ENCODE assay signal across 11 cellular contexts in the genomic region with DNA sequence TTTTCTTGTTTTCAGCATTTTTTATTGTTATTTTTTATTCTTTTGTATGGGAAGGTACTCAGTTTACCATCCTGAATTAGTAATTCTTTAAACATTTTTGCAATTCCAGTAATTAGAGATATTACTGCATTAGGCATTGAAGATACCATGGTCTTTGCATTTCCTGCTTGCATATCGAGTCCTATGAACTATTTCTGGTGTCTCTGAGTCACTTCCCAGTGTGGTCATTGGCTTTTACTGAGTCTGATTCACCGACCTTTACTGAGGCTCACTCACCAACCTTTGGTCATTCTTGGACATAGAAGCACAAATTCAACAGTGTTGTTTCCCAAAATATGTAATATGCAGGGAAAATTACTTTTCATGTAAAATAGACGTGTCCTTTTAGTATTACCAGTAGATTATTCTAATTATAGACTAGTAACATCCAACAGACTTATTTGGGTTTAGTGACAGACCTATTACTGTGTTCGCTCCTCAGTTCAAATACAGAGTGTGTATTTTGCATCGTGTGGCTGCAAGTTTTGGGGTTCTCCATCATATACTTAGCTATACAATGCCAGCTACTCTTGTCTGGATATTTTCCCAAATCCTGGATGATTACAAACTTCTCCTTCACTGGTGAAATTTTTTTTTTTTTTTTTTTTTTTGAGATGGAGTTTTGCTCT.
DNase-seq lines count a peak whose midpoint lies in the region; ATAC-seq and TF ChIP-seq lines count a peak whose summit lies in the region.
"Had no signal": no experiment of that assay in that cellular context is flagged by ENCODE, and none has a peak within 500 bp of the region (broad histone marks: within the 10 kb centered on the region; RNA-seq: fewer than 3 reads in every experiment).

No MANE protein-coding gene starts in this region.

- H4K20me1 ChIP-seq in GM23248 (ENCODE audit: insufficient read depth) (no peaks in the 10 kb centered on the region), smooth muscle cell (ENCODE audit: low read depth) (no peaks in the 10 kb centered on the region)

- H3K9ac ChIP-seq in GM23248 = no peak overlapping the region
- no peak overlapping the region for H3K9ac ChIP-seq in smooth muscle cell (ENCODE audit: low read depth)

- H3K27me3 ChIP-seq in GM23248 (replicated peaks; ENCODE audit: insufficient read depth) = no peaks in the 10 kb centered on the region
- no peaks in the 10 kb centered on the region for H3K27me3 ChIP-seq in smooth muscle cell (ENCODE audit: low read depth)
- H3K27me3 ChIP-seq: tibial nerve had no signal

- H3K4me3 ChIP-seq in GM23248 (0 out of 2 replicates have a peak overlapping the region, but pooled peaks have one; percentile 0), smooth muscle cell (no peak overlapping the region)
- H3K4me3 ChIP-seq: tibial nerve had no signal

- WGBS in GM23248 (ENCODE audit: low coverage in 1 of 2, low lambda C conversion rate in 2 of 2, missing lambda C conversion rate in 2 of 2), 2 experiments = 38 to 39% methylated on average over 5 of the region's 5 CpGs
- WGBS in smooth muscle cell (ENCODE audit: low lambda C conversion rate) = 52% methylated on average over 5 of the region's 5 CpGs

- in situ Hi-C loops in GM23248 (cut with MboI) = loop anchor here (25.0 kb wide), 1 partner anchor 919 kb away; a partner anchor contains a TSS

- H3K79me2 ChIP-seq in GM23248 (ENCODE audit: insufficient read depth) = no peaks in the 10 kb centered on the region
- H3K79me2 ChIP-seq in smooth muscle cell (ENCODE audit: low read depth) = no peaks in the 10 kb centered on the region

- peak overlapping the region; percentile 30 for H3K27ac ChIP-seq in GM23248
- peak overlapping the region; percentile 29 for H3K27ac ChIP-seq in smooth muscle cell (ENCODE audit: low read depth)
- H3K27ac ChIP-seq: tibial nerve had no signal

- H3K9me3 ChIP-seq in GM23248 (ENCODE audit: low read depth) (no peaks in the 10 kb centered on the region), smooth muscle cell (replicated peaks; ENCODE audit: low read depth) (no peaks in the 10 kb centered on the region)
- H3K9me3 ChIP-seq: tibial nerve had no signal

- no peaks in the 10 kb centered on the region for H3K9me2 ChIP-seq in GM23248 (ENCODE audit: insufficient read depth)

- H3K4me2 ChIP-seq in GM23248 (ENCODE audit: unreplicated experiment) (peak overlapping the region; percentile 25), smooth muscle cell (peak overlapping the region; percentile 71)

- peaks cover 34% of the 10 kb centered on the region for H3F3A ChIP-seq in GM23248 (ENCODE audit: insufficient read depth)
- peaks cover 4% of the 10 kb centered on the region for H3F3A ChIP-seq in smooth muscle cell (ENCODE audit: low read depth)

- peak; percentile 45 for ATAC-seq in esophagus mucosa

- no peak for TF ChIP-seq CTCF in smooth muscle cell (IDR thresholded peaks at IDR 0.05; ENCODE audit: borderline replicate concordance, insufficient read depth, poor library complexity, severe bottlenecking)

- H3K36me3 ChIP-seq in GM23248 (ENCODE audit: low read depth) = no peaks in the 10 kb centered on the region
- no peaks in the 10 kb centered on the region for H3K36me3 ChIP-seq in smooth muscle cell (ENCODE audit: low read depth)
- H3K36me3 ChIP-seq: tibial nerve had no signal

- H3K4me1 ChIP-seq in GM23248 (ENCODE audit: insufficient read depth) (peaks cover 40% of the 10 kb centered on the region), smooth muscle cell (ENCODE audit: low read depth) (no peaks in the 10 kb centered on the region)
- H3K4me1 ChIP-seq: tibial nerve had no signal

- H2AFZ ChIP-seq in GM23248 (no peak overlapping the region), smooth muscle cell (ENCODE audit: low read depth) (no peak overlapping the region)

- DNase-seq in GM23248 = peak; percentile 92
- peak; percentile 80 for DNase-seq in NCI-H226
- DNase-seq in smooth muscle cell (lab: John Stamatoyannopoulos, UW; ENCODE audit: unreplicated experiment) = no peak
- DNase-seq in midbrain (lab: John Stamatoyannopoulos, UW) = no peak
- DNase-seq in effector CD4-positive, alpha-beta T cell = no peak
- no peak for DNase-seq in NCI-H1694 treated with DMSO at 0.1 percent for 48 hours (lab: John Stamatoyannopoulos, UW)
- DNase-seq: activated naive CD4-positive, alpha-beta T cell treated with anti-CD3 and anti-CD28 coated beads, Interleukin-2, amount 10 ng/mL, durations not matched to agents 7 days and 5 days; GOT3; stimulated activated CD4-positive, alpha-beta T cell treated with anti-CD3 and anti-CD28 coated beads, Interleukin-1b, Interleukin-23, amount 100 ng/mL, for 48 hours had no signal

Comparison
In these comparisons a context has a peak if more than half of its experiments do, and no peak if none do; other contexts are left out.
1. DNase-seq: peak in GM23248 (single experiment) and NCI-H226 (single experiment); none in smooth muscle cell (single experiment), midbrain (single experiment), effector CD4-positive, alpha-beta T cell (single experiment) and NCI-H1694 treated with DMSO at 0.1 percent for 48 hours (single experiment).